8 cellular contexts compared by ENCODE assay signal in the genomic region with DNA sequence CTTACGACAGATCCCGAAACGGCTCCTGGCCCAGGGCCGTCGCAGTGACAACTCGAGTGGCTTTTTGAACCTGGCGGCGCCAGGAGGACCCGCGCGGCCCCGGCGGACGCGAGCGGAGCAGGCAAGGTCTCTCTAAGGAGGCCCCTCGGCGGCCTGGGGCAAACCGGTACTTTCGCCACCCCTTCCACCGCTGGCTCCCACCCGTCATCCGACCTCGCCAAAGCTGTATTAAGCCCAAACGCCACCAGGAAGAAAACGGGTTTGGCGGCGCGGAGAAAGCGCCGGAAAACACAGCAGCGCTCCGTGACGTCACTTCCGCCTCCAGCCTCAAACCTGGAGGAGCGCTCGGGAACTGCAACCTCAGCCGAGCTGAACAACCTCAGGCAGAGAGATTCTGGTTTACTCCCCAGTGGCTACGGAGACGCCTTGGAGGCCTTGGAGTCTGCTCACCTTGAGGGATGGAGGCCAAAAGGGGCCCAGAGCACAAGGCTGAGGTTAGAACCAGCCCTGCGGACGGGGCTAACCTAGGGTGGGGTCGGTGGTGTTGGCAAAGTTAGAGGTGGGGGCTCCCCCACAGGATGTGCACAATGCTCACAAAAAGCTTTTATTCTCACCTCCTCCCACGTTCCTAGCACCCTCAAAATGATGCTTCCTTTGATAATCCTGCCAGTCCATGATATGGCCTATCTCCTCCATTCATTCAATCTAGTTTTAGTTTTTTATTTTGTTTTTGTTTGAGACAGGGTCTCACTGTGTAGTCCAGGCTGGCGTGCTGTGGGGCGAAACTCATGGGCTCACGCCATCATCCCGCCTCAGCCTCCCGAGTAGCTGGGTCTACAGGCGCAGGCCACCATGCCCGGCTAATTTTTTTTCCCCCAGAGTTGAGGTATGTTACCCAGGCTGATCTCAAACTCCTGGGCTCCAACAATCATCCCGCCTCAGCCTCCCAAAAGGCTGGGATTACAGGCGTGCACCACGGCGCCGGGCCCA. TPM values are rescaled to one million over a fixed set of nuclear protein-coding genes. Genes with fewer than 3 reads are reported as not detected.
DNase-seq lines count a peak whose midpoint lies in the region; ATAC-seq, FAIRE-seq and TF ChIP-seq lines count a peak whose summit lies in the region.

A gene (minus strand): TSS at position 295 of the 990 bp plus-strand sequence. CDS start 15,484 bp downstream, outside the sequence.

- H3K4me3 ChIP-seq in AG10803 (ENCODE audit: low read length) = peak within 1 kb of the TSS; percentile 90
- H3K4me3 ChIP-seq in kidney (ENCODE audit: low read length in 2 of 2) = peak within 1 kb of the TSS; percentile 91 to 97

- DNase-seq in AG10803 (ENCODE audit: low read depth) (peak; percentile 88), NCI-H446 (lab: John Stamatoyannopoulos, UW) (peak; percentile 85 to 94), cerebellar cortex (ENCODE audit: low spot score) (peak; percentile 92), kidney (peak; percentile 96)
- peak; percentile 95 for DNase-seq in stimulated activated CD4-positive, alpha-beta T cell treated with anti-CD3 and anti-CD28 coated beads, Interleukin-15, amount 100 ng/mL, for 24 hours

- ATAC-seq in GM19023 (IDR thresholded peaks at IDR 0.05; ENCODE audit: unreplicated experiment) = peak; percentile 94
- peak; percentile 95 for ATAC-seq in HG03342 (IDR thresholded peaks at IDR 0.05; ENCODE audit: unreplicated experiment)
- ATAC-seq in activated CD4-positive, CD25-positive, alpha-beta regulatory T cell treated with anti-CD3 and anti-CD28 coated beads, Interleukin-2, amount 50 U/mL, for 24 hours = peak; percentile 96

- peak within 1 kb of the TSS; percentile 82 to 92 for H3K9ac ChIP-seq in kidney (ENCODE audit: low read length in 2 of 2)

- peak within 1 kb of the TSS; percentile 81 to 88 for H3K27ac ChIP-seq in kidney (ENCODE audit: low read depth in 2 of 2, low read length in 2 of 2)

- peaks cover 0 to 4% of the 10 kb centered on the region in 2 donors for H3K9me3 ChIP-seq in kidney (ENCODE audit: control insufficient read depth in 1 of 2, low read length in 2 of 2)

- FAIRE-seq in kidney (lab: Jason Lieb, UNC) = no peak

- H3K4me1 ChIP-seq in kidney (ENCODE audit: control insufficient read depth in 1 of 2, insufficient read depth in 1 of 2, low read depth in 1 of 2, low read length in 2 of 2) = peaks cover 2 to 9% of the 10 kb centered on the region in 2 donors

- H3K36me3 ChIP-seq in kidney (ENCODE audit: control insufficient read depth in 1 of 2, insufficient read depth in 2 of 2, low read length in 2 of 2) = peaks cover 12 to 14% of the 10 kb centered on the region in 2 donors

- TF ChIP-seq CTCF in AG10803 (conservative IDR thresholded peaks at IDR 0.05; ENCODE audit: low read length) = peak; percentile 65
- TF ChIP-seq CTCF in kidney (IDR thresholded peaks at IDR 0.05; ENCODE audit: borderline replicate concordance, extremely low read depth, insufficient read depth) = peak; percentile 73

- intact Hi-C loops in kidney (cut with DNase I) = no loop called here

RNA-seq across cellular contexts. Expression of the gene that starts here (rescaled TPM):
- 31.4 TPM for total RNA-seq in kidney
- polyA plus RNA-seq in kidney (ENCODE audit: insufficient read depth, low read depth, low replicate concordance) = 8.4 TPM

Comparison
In these comparisons a context has a peak if more than half of its experiments do, and no peak if none do; other contexts are left out.
1. Peak in every context shown above with its lines: DNase-seq, ATAC-seq, H3K4me3 ChIP-seq and H3K27ac ChIP-seq.